Comparison of ENCODE assay signal across 8 cellular contexts in the genomic region with DNA sequence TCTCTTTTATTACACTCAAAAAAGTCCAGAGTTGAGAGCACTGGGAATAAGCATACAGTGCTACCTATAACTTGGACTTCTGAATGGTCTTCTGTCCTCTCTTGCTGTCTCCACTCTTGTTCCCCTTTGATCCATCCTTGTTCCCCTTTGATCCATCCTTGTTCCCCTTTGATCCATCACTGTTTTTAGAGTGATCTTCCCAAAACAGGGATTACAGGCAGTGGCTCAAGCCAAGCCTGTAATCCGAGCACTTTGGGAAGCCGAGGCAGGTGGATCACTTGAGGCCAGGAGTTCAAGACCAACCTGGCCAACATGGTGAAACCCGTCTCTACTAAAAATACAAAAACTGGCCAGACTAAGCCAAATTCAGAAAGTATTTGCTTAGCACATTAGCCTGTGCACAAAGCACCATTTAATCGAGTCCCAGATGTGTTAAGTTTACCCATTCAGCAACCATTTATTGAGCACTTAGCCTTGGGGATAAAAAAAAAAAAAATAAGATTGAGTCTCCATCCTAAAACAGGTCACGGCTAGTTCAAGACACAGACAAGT.
"Had no signal": no experiment of that assay in that cellular context is flagged by ENCODE, and none has a peak within 500 bp of the region (broad histone marks: within the 10 kb centered on the region; RNA-seq: fewer than 3 reads in every experiment).

No MANE protein-coding gene starts in this region.

- ATAC-seq: HCT116, K562 had no signal

- H3K9me3 ChIP-seq: HAP-1 had no signal

- FAIRE-seq: K562 had no signal

- H3K36me3 ChIP-seq: HAP-1 had no signal

- H3K4me3 ChIP-seq: HAP-1, K562 had no signal

- H3K27ac ChIP-seq: HL-60 had no signal

- H3K4me3 Mint-ChIP-seq: HFFc6 had no signal

- H3K9me3 Mint-ChIP-seq: HFFc6 had no signal

- H3K27ac Mint-ChIP-seq: HFFc6 had no signal

- DNase-seq: GOT3, HFFc6, IMR-90, KG1 had no signal
